In genomic region chr7:137343483-137343841, GRCh38 we compare ENCODE assay signal across 8 cellular contexts. TPM values are rescaled to one million over a fixed set of nuclear protein-coding genes. Genes with fewer than 3 reads are reported as not detected.
DNase-seq lines count a peak whose midpoint lies in the region; ATAC-seq and TF ChIP-seq lines count a peak whose summit lies in the region.

A gene with protein sequence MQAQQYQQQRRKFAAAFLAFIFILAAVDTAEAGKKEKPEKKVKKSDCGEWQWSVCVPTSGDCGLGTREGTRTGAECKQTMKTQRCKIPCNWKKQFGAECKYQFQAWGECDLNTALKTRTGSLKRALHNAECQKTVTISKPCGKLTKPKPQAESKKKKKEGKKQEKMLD (minus strand): TSS chr7:137343733. CDS start chr7:137254973, 88,760 bp downstream.

- peak; percentile 96 for ATAC-seq in SK-N-SH treated with all-trans-retinoic acid at 6 μM for 48 hours
- ATAC-seq in GM18867 (IDR thresholded peaks at IDR 0.05; ENCODE audit: unreplicated experiment), result no peak

- peak within 1 kb of the TSS; percentile 36 for H3K27ac Mint-ChIP-seq in osteocyte (ENCODE audit: unreplicated experiment)

- H3K9me3 Mint-ChIP-seq in osteocyte (ENCODE audit: unreplicated experiment), result no peaks in the 10 kb centered on the region

- no peaks in the 10 kb centered on the region for H3K27me3 Mint-ChIP-seq in osteocyte (ENCODE audit: unreplicated experiment)

- no peak for TF ChIP-seq CTCF in osteocyte (IDR thresholded peaks at IDR 0.05)

- DNase-seq in GM04503 (ENCODE audit: low read depth) (peak; percentile 13), glomerular visceral epithelial cell (ENCODE audit: extremely low spot score) (peak; percentile 51), osteocyte (ENCODE audit: extremely low spot score, unreplicated experiment) (no peak), HuH-7.5 (ENCODE audit: low spot score) (no peak), inferior parietal cortex (ENCODE audit: extremely low spot score) (no peak)
- no peak for DNase-seq in activated CD4-positive, alpha-beta T cell treated with anti-CD3 and anti-CD28 coated beads, Interleukin-2, amount 50 U/mL, for 1 hour

- H3K36me3 Mint-ChIP-seq in osteocyte (ENCODE audit: unreplicated experiment), result peaks cover 6% of the 10 kb centered on the region

- peaks cover 40% of the 10 kb centered on the region for H3K4me1 Mint-ChIP-seq in osteocyte (ENCODE audit: unreplicated experiment)

- peak within 1 kb of the TSS; percentile 88 for H3K4me3 Mint-ChIP-seq in osteocyte (ENCODE audit: unreplicated experiment)

TF ChIP-seq in SK-N-SH treated with all-trans-retinoic acid at 6 μM for 48 hours, 23 proteins besides CTCF, POLR2A, EP300 and RAD21:
- TF ChIP-seq OSR1 (CRISPR knock-in tag; IDR thresholded peaks at IDR 0.05) (no peak), ZFP30 (CRISPR knock-in tag; IDR thresholded peaks at IDR 0.05) (0 out of 2 replicates have a peak, but pooled peaks have one; percentile 43)
- TF ChIP-seq, protein P1, sequence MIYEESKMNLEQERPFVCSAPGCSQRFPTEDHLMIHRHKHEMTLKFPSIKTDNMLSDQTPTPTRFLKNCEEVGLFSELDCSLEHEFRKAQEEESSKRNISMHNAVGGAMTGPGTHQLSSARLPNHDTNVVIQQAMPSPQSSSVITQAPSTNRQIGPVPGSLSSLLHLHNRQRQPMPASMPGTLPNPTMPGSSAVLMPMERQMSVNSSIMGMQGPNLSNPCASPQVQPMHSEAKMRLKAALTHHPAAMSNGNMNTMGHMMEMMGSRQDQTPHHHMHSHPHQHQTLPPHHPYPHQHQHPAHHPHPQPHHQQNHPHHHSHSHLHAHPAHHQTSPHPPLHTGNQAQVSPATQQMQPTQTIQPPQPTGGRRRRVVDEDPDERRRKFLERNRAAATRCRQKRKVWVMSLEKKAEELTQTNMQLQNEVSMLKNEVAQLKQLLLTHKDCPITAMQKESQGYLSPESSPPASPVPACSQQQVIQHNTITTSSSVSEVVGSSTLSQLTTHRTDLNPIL (CRISPR knock-in tag; IDR thresholded peaks at IDR 0.05; ENCODE audit: low read depth), result no peak

RNA-seq across cellular contexts. Expression of the gene that starts here (rescaled TPM):
- total RNA-seq in osteocyte, result 77.8 and 83.0 TPM in 2 replicates

Comparison
In these comparisons a context has a peak if more than half of its experiments do, and no peak if none do; other contexts are left out.
1. DNase-seq: peak in GM04503 (single experiment) and glomerular visceral epithelial cell (single experiment); none in osteocyte (single experiment), HuH-7.5 (single experiment), activated CD4-positive, alpha-beta T cell treated with anti-CD3 and anti-CD28 coated beads, Interleukin-2, amount 50 U/mL, for 1 hour (single experiment) and inferior parietal cortex (single experiment).